9 cellular contexts compared by ENCODE assay signal in genomic region chr5:115586525-115587146, GRCh38. TPM values are rescaled to one million over a fixed set of nuclear protein-coding genes. Genes with fewer than 3 reads are reported as not detected.
A peak's percentile ranks its signal among the peaks of the same experiment; 100 is the strongest.
DNase-seq lines count a peak whose midpoint lies in the region; ATAC-seq, FAIRE-seq and TF ChIP-seq lines count a peak whose summit lies in the region.
"Had no signal": no experiment of that assay in that cellular context is flagged by ENCODE, and none has a peak within 500 bp of the region (broad histone marks: within the 10 kb centered on the region; RNA-seq: fewer than 3 reads in every experiment).

No MANE protein-coding gene starts in this region.

- peaks cover 14% of the 10 kb centered on the region for H3K36me3 Mint-ChIP-seq in stimulated activated memory B cell treated with anti-CD40 and anti-IgM and Interleukin-4, amounts not matched to agents 10 μg/mL and 1 μg/mL and 100 μg/mL, for 72 hours

- DNase-seq in GM12865 (ENCODE audit: low read depth) (peak; percentile 44), keratinocyte (ENCODE audit: low read depth, low spot score) (no peak), retina (no peak)
- no peak for DNase-seq in stimulated activated CD4-positive, alpha-beta T cell treated with anti-CD3 and anti-CD28 coated beads, Interleukin-2, amount 100 ng/mL, for 48 hours

- H3K4me3 ChIP-seq in GM12865 (ENCODE audit: low read depth, low read length) (no peak overlapping the region), keratinocyte (ENCODE audit: control insufficient read depth in 2 of 3, extremely low read depth in 1 of 3, insufficient read depth in 2 of 3, low read depth in 1 of 3, low read length in 3 of 3) (no peak overlapping the region)
- H3K4me3 ChIP-seq: SK-N-MC had no signal

- no peak overlapping the region for H3K4me2 ChIP-seq in keratinocyte (ENCODE audit: control insufficient read depth, extremely low read depth, insufficient read depth, low read depth, low read length)

- no peak overlapping the region for H3K27ac ChIP-seq in keratinocyte (ENCODE audit: control insufficient read depth, insufficient read depth, low read length)
- H3K27ac ChIP-seq: SK-N-MC had no signal

- peaks cover 18% of the 10 kb centered on the region for H3K4me1 ChIP-seq in keratinocyte (ENCODE audit: control insufficient read depth, extremely low read depth, insufficient read depth, low read length)

- no peaks in the 10 kb centered on the region for H3K9me3 Mint-ChIP-seq in stimulated activated memory B cell treated with anti-CD40 and anti-IgM and Interleukin-4, amounts not matched to agents 10 μg/mL and 1 μg/mL and 100 μg/mL, for 72 hours

- dilution Hi-C loops in keratinocyte (cut with MboI; ENCODE audit: extremely low pct_ligation_motif_present, low sequenced_read_pairs), result no loop called here

- no peaks in the 10 kb centered on the region for H3K79me2 ChIP-seq in keratinocyte (ENCODE audit: control insufficient read depth, insufficient read depth, low read length)

- peaks cover 19% of the 10 kb centered on the region for H3K4me1 Mint-ChIP-seq in stimulated activated memory B cell treated with anti-CD40 and anti-IgM and Interleukin-4, amounts not matched to agents 10 μg/mL and 1 μg/mL and 100 μg/mL, for 72 hours

- FAIRE-seq in TTC549 (lab: Jason Lieb, UNC) (peak; percentile 49), keratinocyte (lab: Jason Lieb, UNC) (no peak)

- H3K27me3 Mint-ChIP-seq in stimulated activated memory B cell treated with anti-CD40 and anti-IgM and Interleukin-4, amounts not matched to agents 10 μg/mL and 1 μg/mL and 100 μg/mL, for 72 hours, result no peaks in the 10 kb centered on the region

- no peak overlapping the region for H2AFZ ChIP-seq in keratinocyte (ENCODE audit: control insufficient read depth, low read length)

- no peaks in the 10 kb centered on the region for H3K36me3 ChIP-seq in keratinocyte (ENCODE audit: control insufficient read depth in 2 of 2, extremely low read depth in 1 of 2, insufficient read depth in 2 of 2, low read length in 2 of 2)

- no peaks in the 10 kb centered on the region for H3K9me3 ChIP-seq in keratinocyte (ENCODE audit: control insufficient read depth, low read depth, low read length)

- ATAC-seq in stimulated activated memory B cell treated with anti-CD40 and anti-IgM and Interleukin-4, amounts not matched to agents 10 μg/mL and 1 μg/mL and 100 μg/mL, for 72 hours, result no peak
- ATAC-seq in GM18502 (IDR thresholded peaks at IDR 0.05; ENCODE audit: poor library complexity, unreplicated experiment), result no peak

- H3K4me3 Mint-ChIP-seq in stimulated activated memory B cell treated with anti-CD40 and anti-IgM and Interleukin-4, amounts not matched to agents 10 μg/mL and 1 μg/mL and 100 μg/mL, for 72 hours, result no peak overlapping the region

- H3K27me3 ChIP-seq in keratinocyte (ENCODE audit: control insufficient read depth, extremely low read depth, insufficient read depth, low read length), result no peaks in the 10 kb centered on the region

- H3K9me1 ChIP-seq in keratinocyte (ENCODE audit: control insufficient read depth, extremely low read depth, insufficient read depth, low read length), result no peaks in the 10 kb centered on the region

- H3K27ac Mint-ChIP-seq in stimulated activated memory B cell treated with anti-CD40 and anti-IgM and Interleukin-4, amounts not matched to agents 10 μg/mL and 1 μg/mL and 100 μg/mL, for 72 hours, result no peak overlapping the region

- H4K20me1 ChIP-seq in keratinocyte (ENCODE audit: control insufficient read depth, extremely low read depth, insufficient read depth, low read length), result no peaks in the 10 kb centered on the region

- H3K9ac ChIP-seq in keratinocyte (ENCODE audit: control insufficient read depth, extremely low read depth, insufficient read depth, low read length), result no peak overlapping the region

- peak; percentile 27 for TF ChIP-seq CTCF in GM12865 (IDR thresholded peaks at IDR 0.05; ENCODE audit: insufficient read depth, low read depth, low read length, missing control alignments)
- peak; percentile 61 for TF ChIP-seq CTCF in LNCAP (IDR thresholded peaks at IDR 0.05)
- peak; percentile 3 to 29 (median 10) for TF ChIP-seq CTCF in keratinocyte (optimal IDR thresholded peaks at IDR 0.05 in 1 of 3, IDR thresholded peaks at IDR 0.05 in 1 of 3, conservative IDR thresholded peaks at IDR 0.05 in 1 of 3; ENCODE audit: extremely low read depth in 1 of 3, insufficient read depth in 2 of 3, low read length in 3 of 3)

RNA-seq across cellular contexts. Expression of gene TICAM2, which starts 15.6 kb away (rescaled TPM):
- polyA plus RNA-seq in keratinocyte, result 0.06 TPM in 1 of 3 replicates, not detected in the others
- not detected for polyA plus RNA-seq in keratinocyte (2011; ENCODE audit: low read depth)
- not detected in 2 replicates for polyA plus RNA-seq in keratinocyte (2011; cell fraction: cytosol; rRNA removed)
- polyA plus RNA-seq in keratinocyte (2011; cell fraction: nucleus; rRNA removed), result not detected in 2 replicates
- polyA plus RNA-seq in keratinocyte (2012; ENCODE audit: low replicate concordance), result 0.21 and 0.23 TPM in 2 replicates
- polyA minus RNA-seq in keratinocyte, result not detected in 3 replicates
- not detected for polyA minus RNA-seq in keratinocyte (2011; cell fraction: cytosol; rRNA and poly(A)+ RNA removed)
- 0.42 and 1.2 TPM in 2 replicates for polyA minus RNA-seq in keratinocyte (2011; cell fraction: nucleus; rRNA and poly(A)+ RNA removed)

RNA-seq across cellular contexts. Expression of gene TMED7, which starts 39.2 kb away (rescaled TPM):
- polyA plus RNA-seq in keratinocyte, result 38.2 to 77.9 TPM (median 58.8 TPM) in 3 replicates
- 7.3 TPM for polyA plus RNA-seq in keratinocyte (2011; ENCODE audit: low read depth)
- 33.0 and 45.2 TPM in 2 replicates for polyA plus RNA-seq in keratinocyte (2011; cell fraction: cytosol; rRNA removed)
- polyA plus RNA-seq in keratinocyte (2011; cell fraction: nucleus; rRNA removed), result 55.0 and 55.1 TPM in 2 replicates
- 16.3 and 54.2 TPM in 2 replicates for polyA plus RNA-seq in keratinocyte (2012; ENCODE audit: low replicate concordance)
- 13.9 to 80.3 TPM (median 39.7 TPM) in 3 replicates for polyA minus RNA-seq in keratinocyte
- 46.0 TPM for polyA minus RNA-seq in keratinocyte (2011; cell fraction: cytosol; rRNA and poly(A)+ RNA removed)
- polyA minus RNA-seq in keratinocyte (2011; cell fraction: nucleus; rRNA and poly(A)+ RNA removed), result 58.1 and 84.2 TPM in 2 replicates

RNA-seq across cellular contexts. Expression of gene FEM1C, which starts 42.1 kb away (rescaled TPM):
- 9.5 to 11.9 TPM (median 9.8 TPM) in 3 replicates for polyA plus RNA-seq in keratinocyte
- 14.3 TPM for polyA plus RNA-seq in keratinocyte (2011; ENCODE audit: low read depth)
- polyA plus RNA-seq in keratinocyte (2011; cell fraction: cytosol; rRNA removed), result 4.5 and 10.8 TPM in 2 replicates
- 10.9 and 15.3 TPM in 2 replicates for polyA plus RNA-seq in keratinocyte (2011; cell fraction: nucleus; rRNA removed)
- polyA plus RNA-seq in keratinocyte (2012; ENCODE audit: low replicate concordance), result 9.0 and 15.6 TPM in 2 replicates
- polyA minus RNA-seq in keratinocyte, result 5.2 to 22.2 TPM (median 14.7 TPM) in 3 replicates
- 10.4 TPM for polyA minus RNA-seq in keratinocyte (2011; cell fraction: cytosol; rRNA and poly(A)+ RNA removed)
- 13.4 and 24.6 TPM in 2 replicates for polyA minus RNA-seq in keratinocyte (2011; cell fraction: nucleus; rRNA and poly(A)+ RNA removed)

Comparison
In these comparisons a context has a peak if more than half of its experiments do, and no peak if none do; other contexts are left out.
1. CTCF ChIP-seq: peak in every context shown above with its lines; median percentile 61 in LNCAP; 27 in GM12865; 10 in keratinocyte.